ENCODE assay signal across 24 cellular contexts in the genomic region with DNA sequence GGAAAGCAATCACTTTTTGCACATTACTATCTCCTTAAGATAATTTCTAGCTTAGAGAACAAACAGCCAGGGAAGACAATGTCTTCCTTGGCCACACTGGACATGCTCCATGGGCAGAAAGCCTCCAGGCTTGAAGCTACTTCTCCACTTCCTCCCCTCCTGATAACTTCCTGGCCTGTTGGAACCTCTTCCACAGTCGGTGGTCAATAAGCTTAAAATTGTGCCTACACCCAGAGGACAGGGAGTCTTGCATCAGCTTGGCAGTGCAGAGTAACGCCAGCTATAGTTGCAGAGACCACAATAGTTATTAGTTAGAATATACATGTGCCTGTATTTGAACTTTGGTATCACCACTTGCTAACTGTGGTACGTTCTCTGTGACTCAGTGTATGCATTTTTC. TPM values are rescaled to one million over a fixed set of nuclear protein-coding genes. Genes with fewer than 3 reads are reported as not detected.
DNase-seq lines count a peak whose midpoint lies in the region; ATAC-seq, FAIRE-seq and TF ChIP-seq lines count a peak whose summit lies in the region.
"Had no signal": no experiment of that assay in that cellular context is flagged by ENCODE, and none has a peak within 500 bp of the region (broad histone marks: within the 10 kb centered on the region; RNA-seq: fewer than 3 reads in every experiment).

No MANE protein-coding gene starts in this region.

- DNase-seq in AML-193 (lab: John Stamatoyannopoulos, UW) = peak; percentile 35 to 49
- DNase-seq in GM23338 (ENCODE audit: low spot score) = no peak
- peak; percentile 72 for DNase-seq in NB4 (ENCODE audit: low read depth)
- DNase-seq in K562 (ENCODE audit: extremely low read depth in 1 of 4, low spot score in 3 of 4) = no peak
- no peak for DNase-seq in NCI-H2081 (lab: John Stamatoyannopoulos, UW)
- no peak for DNase-seq in left ventricle myocardium superior
- DNase-seq: Caco-2; CD8-positive, alpha-beta T cell; H7; NCI-H1048; NCI-H1417; NCI-H1694; NCI-H2029 treated with DMSO at 0.1 percent for 48 hours; NCI-H2171; NCI-H345; NCI-H748 treated with DMSO at 0.1 percent for 48 hours; PC-9 had no signal

- TF ChIP-seq EP300 in K562 (IDR thresholded peaks at IDR 0.05; ENCODE audit: low read length) = no peak

- no peak for TF ChIP-seq POLR2A in NB4 (IDR thresholded peaks at IDR 0.05; ENCODE audit: extremely low read depth, insufficient read length)
- no peak for TF ChIP-seq POLR2A in K562 (conservative IDR thresholded peaks at IDR 0.05)

- no peak overlapping the region for H3K4me2 ChIP-seq in GM23338
- H3K4me2 ChIP-seq in K562 (ENCODE audit: insufficient read depth, low read length) = no peak overlapping the region
- H3K4me2 ChIP-seq: PC-9 had no signal

- H3K9me1 ChIP-seq in K562 (ENCODE audit: control insufficient read depth, insufficient read depth, low read length) = no peaks in the 10 kb centered on the region

- POLR2A ChIA-PET in K562 (lab: Yijun Ruan, JAX) = interaction anchor here (0.9 kb wide), 1 partner anchor 12 kb away, joined by 5 read pairs; no protein-coding TSS in a partner anchor

- no peak overlapping the region for H3K27ac Mint-ChIP-seq in GM23338
- H3K27ac Mint-ChIP-seq: CD8-positive, alpha-beta T cell had no signal

- TF ChIP-seq CTCF in GM23338 (conservative IDR thresholded peaks at IDR 0.05; ENCODE audit: low read depth in 2 of 2) (no peak), NB4 (IDR thresholded peaks at IDR 0.05; ENCODE audit: low read depth, low read length) (no peak), K562 (IDR thresholded peaks at IDR 0.05 in 2 of 3, conservative IDR thresholded peaks at IDR 0.05 in 1 of 3; ENCODE audit: insufficient read depth in 2 of 3, low read depth in 1 of 3, low read length in 3 of 3) (no peak)

- no TSS peak for BruUV-seq in K562 (replicated peaks; lab: Mats Ljungman, UMichigan)

- H3K9ac ChIP-seq in K562 (ENCODE audit: insufficient read depth in 1 of 2, low read depth in 2 of 2, low read length in 2 of 2) = no peak overlapping the region
- H3K9ac ChIP-seq: KMS-11 had no signal

- no peaks in the 10 kb centered on the region for H4K20me1 ChIP-seq in GM23338 (replicated peaks; ENCODE audit: insufficient read depth)
- no peaks in the 10 kb centered on the region for H4K20me1 ChIP-seq in K562 (replicated peaks; ENCODE audit: control insufficient read depth, insufficient read depth, low read length)

- H3K36me3 Mint-ChIP-seq in GM23338 (ENCODE audit: low read depth) = no peaks in the 10 kb centered on the region
- H3K36me3 Mint-ChIP-seq: CD8-positive, alpha-beta T cell had no signal

- no peaks in the 10 kb centered on the region for H3K9me3 ChIP-seq in K562 (replicated peaks; ENCODE audit: control insufficient read depth, insufficient read depth, low read depth, low read length)
- H3K9me3 ChIP-seq: Caco-2, SJSA1 had no signal

- no peak for FAIRE-seq in K562 (lab: Jason Lieb, UNC)
- FAIRE-seq: A204.1, G401.6 had no signal

- intact Hi-C loops in K562 (cut with micrococcal nuclease) (no loop called here), left ventricle myocardium superior (cut with micrococcal nuclease) (no loop called here)

- H2AFZ ChIP-seq in GM23338 (0 out of 2 replicates have a peak overlapping the region, but pooled peaks have one; percentile 23), K562 (ENCODE audit: low read depth, low read length) (no peak overlapping the region)
- H2AFZ ChIP-seq: PC-9 had no signal

- H3K27me3 Mint-ChIP-seq in GM23338 (ENCODE audit: insufficient read depth, low read depth, poor library complexity) = peaks cover 16% of the 10 kb centered on the region

- H3F3A ChIP-seq in GM23338 (replicated peaks; ENCODE audit: low read depth) = no peaks in the 10 kb centered on the region

- H3K4me3 ChIP-seq in GM23338 = no peak overlapping the region
- no peak overlapping the region for H3K4me3 ChIP-seq in NB4 (ENCODE audit: low read depth, low read length)
- H3K4me3 ChIP-seq in K562 = no peak overlapping the region
- H3K4me3 ChIP-seq: PC-9, SJSA1 had no signal

- WGBS in K562 (ENCODE audit: insufficient coverage, low coverage, missing lambda C conversion rate) = 2% methylated on average over 3 of the region's 3 CpGs

- H3K4me1 ChIP-seq in GM23338 (ENCODE audit: insufficient read depth) = peaks cover 7% of the 10 kb centered on the region
- H3K4me1 ChIP-seq in K562 (replicated peaks in 1 of 2; ENCODE audit: control insufficient read depth in 2 of 2, insufficient read depth in 2 of 2, low read length in 2 of 2) = peaks cover 0 to 2% of the 10 kb centered on the region in 2 experiments; a peak in 4 of 5 replicates

- H3K79me2 ChIP-seq in GM23338 (replicated peaks; ENCODE audit: insufficient read depth) (no peaks in the 10 kb centered on the region), K562 (ENCODE audit: control insufficient read depth, insufficient read depth, low read length) (no peaks in the 10 kb centered on the region)

- H3K4me1 Mint-ChIP-seq in GM23338 = peaks cover 20% of the 10 kb centered on the region

- no peaks in the 10 kb centered on the region for H3K9me2 ChIP-seq in GM23338 (ENCODE audit: insufficient read depth)

- in situ Hi-C loops in K562 (cut with MboI) = no loop called here

- H3K9me3 Mint-ChIP-seq in GM23338 = no peaks in the 10 kb centered on the region
- H3K9me3 Mint-ChIP-seq: CD8-positive, alpha-beta T cell had no signal

- TF ChIP-seq RAD21 in K562 (CRISPR knock-in tag; conservative IDR thresholded peaks at IDR 0.05 in 1 of 2, IDR thresholded peaks at IDR 0.05 in 1 of 2) = no peak

- H3K27ac ChIP-seq in GM23338 (ENCODE audit: low read depth) = no peak overlapping the region
- no peak overlapping the region for H3K27ac ChIP-seq in K562 (ENCODE audit: extremely low read depth, low read depth, low read length)
- H3K27ac ChIP-seq: C4-2B, KMS-11, PC-9, SJSA1 had no signal

- H3K4me3 Mint-ChIP-seq in GM23338 = no peak overlapping the region
- H3K4me3 Mint-ChIP-seq: CD8-positive, alpha-beta T cell had no signal

- H3K27me3 ChIP-seq in GM23338 (ENCODE audit: insufficient read depth) = peaks cover 28% of the 10 kb centered on the region
- H3K27me3 ChIP-seq in K562 (ENCODE audit: control insufficient read depth in 2 of 2, insufficient read depth in 2 of 2, low read length in 2 of 2) = peaks cover 0 to 4% of the 10 kb centered on the region in 2 experiments; a peak in 1 of 5 replicates
- H3K27me3 ChIP-seq: SJSA1 had no signal

- CTCF ChIA-PET in K562 (lab: Yijun Ruan, JAX; ENCODE audit: low intra/inter-chr PET ratio) = no interaction called here

- H3K36me3 ChIP-seq in GM23338 (ENCODE audit: insufficient read depth) (no peaks in the 10 kb centered on the region), K562 (ENCODE audit: control insufficient read depth, insufficient read depth, low read length) (no peaks in the 10 kb centered on the region)
- H3K36me3 ChIP-seq: SJSA1 had no signal

- ATAC-seq in GM23338 (no peak), K562 (no peak), HG03159 (IDR thresholded peaks at IDR 0.05; ENCODE audit: unreplicated experiment) (no peak), left ventricle myocardium superior (no peak)
- ATAC-seq: CD8-positive, alpha-beta T cell; Right ventricle myocardium inferior had no signal

TF ChIP-seq in GM23338, 12 proteins besides CTCF, POLR2A, EP300 and RAD21 (continues in another document):
- no peak for TF ChIP-seq ZNF114 (CRISPR knock-in tag; IDR thresholded peaks at IDR 0.05)
- no peak for TF ChIP-seq ZNF331 (CRISPR knock-in tag; IDR thresholded peaks at IDR 0.05; ENCODE audit: low read depth)
- no peak for TF ChIP-seq JUNB (IDR thresholded peaks at IDR 0.05; ENCODE audit: unreplicated experiment)
- no peak for TF ChIP-seq EZH2 (IDR thresholded peaks at IDR 0.05; ENCODE audit: low read depth, unreplicated experiment)

TF ChIP-seq in K562, 482 proteins besides CTCF, POLR2A, EP300 and RAD21:
- TF ChIP-seq MCM2 (IDR thresholded peaks at IDR 0.05; ENCODE audit: low read depth) (no peak), SPI1 (IDR thresholded peaks at IDR 0.05; ENCODE audit: borderline replicate concordance, low read depth, low read length) (0 out of 2 replicates have a peak, but pooled peaks have one; percentile 6)

RNA-seq across cellular contexts. Expression of a gene that starts 58.1 kb away (rescaled TPM):
- total RNA-seq in GM23338 (2014; rRNA removed; shearing (Covaris generic)) = 2.8 and 2.9 TPM in 2 replicates
- polyA plus RNA-seq in GM23338 (2016; fragmentation: Nextera tagmentation; extraction: Ambion mirVana) (1.1 and 1.4 TPM in 2 replicates), K562 (2011; rRNA removed) (0.01 and 0.03 TPM in 2 replicates), K562 (2014; fragmentation: Illumina TruSeq; extraction: Trizol) (not detected in 2 replicates), K562 (2014; fragmentation: Nextera tagmentation; extraction: Ambion mirVana) (under 1 TPM; under 0.01 to 0.01 TPM), K562 (2014; rRNA removed) (not detected in 2 replicates)
- total RNA-seq in K562 (2011; cell fraction: chromatin; rRNA removed; ENCODE audit: low replicate concordance) = 0.02 and 0.04 TPM in 2 replicates
- not detected in 2 replicates for total RNA-seq in K562 (2011; cell fraction: nucleolus; rRNA removed)
- not detected in 2 replicates for total RNA-seq in K562 (2011; cell fraction: nucleoplasm; rRNA removed)
- total RNA-seq in K562 (2014; rRNA removed) (not detected in 2 replicates), K562 (2014; rRNA removed; fragmentation: Illumina TruSeq; extraction: Trizol) (0.03 TPM in 1 of 2 replicates, not detected in the other), K562 (2015; rRNA removed; fragmentation: Illumina TruSeq; extraction: Trizol) (not detected in 2 replicates), K562 (2021) (0.09 and 0.18 TPM in 2 replicates), left ventricle myocardium superior (13.0 TPM)
- 0.04 TPM in 1 of 2 replicates, not detected in the other for polyA plus RNA-seq in K562 (2011; cell fraction: cytosol; rRNA removed)
- 0.01 and 0.11 TPM in 2 replicates for polyA plus RNA-seq in K562 (2011; cell fraction: nucleus; rRNA removed)
- 0.01 and 0.04 TPM in 2 replicates for polyA plus RNA-seq in K562 (2012)
- polyA minus RNA-seq in K562 (2011; rRNA and poly(A)+ RNA removed) = 0.07 and 0.18 TPM in 2 replicates
- 1.3 TPM in 1 of 2 replicates, not detected in the other for polyA minus RNA-seq in K562 (2011; cell fraction: cytosol; rRNA and poly(A)+ RNA removed)
- 0.13 and 0.22 TPM in 2 replicates for polyA minus RNA-seq in K562 (2011; cell fraction: nucleus; rRNA and poly(A)+ RNA removed)

Comparison
In these comparisons a context has a peak if more than half of its experiments do, and no peak if none do; other contexts are left out.
1. DNase-seq: peak in AML-193 (2 of 2) and NB4 (single experiment); none in GM23338 (single experiment), K562 (0 of 4), NCI-H2081 (0 of 2) and left ventricle myocardium superior (single experiment).